In genomic region chr19:4730740-4731171, GRCh38 we compare ENCODE assay signal across 9 cellular contexts. TPM values are rescaled to one million over a fixed set of nuclear protein-coding genes. Genes with fewer than 3 reads are reported as not detected.
DNase-seq lines count a peak whose midpoint lies in the region; ATAC-seq, FAIRE-seq and TF ChIP-seq lines count a peak whose summit lies in the region.
"Had no signal": no experiment of that assay in that cellular context is flagged by ENCODE, and none has a peak within 500 bp of the region (broad histone marks: within the 10 kb centered on the region; RNA-seq: fewer than 3 reads in every experiment).

No MANE protein-coding gene starts in this region.

- H3K27ac ChIP-seq in astrocyte (ENCODE audit: low read depth, low read length) (no peak overlapping the region), lower lobe of right lung (no peak overlapping the region), thoracic aorta (no peak overlapping the region)

- no peak overlapping the region for H3K4me2 ChIP-seq in astrocyte (ENCODE audit: low read length)

- H3K27ac Mint-ChIP-seq in T-helper 17 cell (no peak overlapping the region), astrocyte (ENCODE audit: unreplicated experiment) (no peak overlapping the region)
- H3K27ac Mint-ChIP-seq: stimulated activated naive CD8-positive, alpha-beta T cell treated with anti-CD3 and anti-CD28 coated beads, Interleukin-15, Interleukin-2, amounts not matched to agents 100 ng/mL and 50 ng/mL, for 24 hours had no signal

- peaks cover 12% of the 10 kb centered on the region for H3K27me3 Mint-ChIP-seq in T-helper 17 cell
- peaks cover 18% of the 10 kb centered on the region for H3K27me3 Mint-ChIP-seq in astrocyte (ENCODE audit: low read depth, unreplicated experiment)
- H3K27me3 Mint-ChIP-seq: stimulated activated naive CD8-positive, alpha-beta T cell treated with anti-CD3 and anti-CD28 coated beads, Interleukin-15, Interleukin-2, amounts not matched to agents 100 ng/mL and 50 ng/mL, for 24 hours had no signal

- H3K4me3 ChIP-seq in astrocyte (ENCODE audit: insufficient read depth, low read depth, low read length) (no peak overlapping the region), lower lobe of right lung (no peak overlapping the region), thoracic aorta (no peak overlapping the region)

- intact Hi-C loops in lower lobe of right lung (cut with DNase I) = no loop called here

- H3K36me3 ChIP-seq in astrocyte (ENCODE audit: insufficient read depth, low read length) (no peaks in the 10 kb centered on the region), lower lobe of right lung (no peaks in the 10 kb centered on the region), thoracic aorta (no peaks in the 10 kb centered on the region)

- ATAC-seq in T-helper 17 cell (peak; percentile 74), lower lobe of right lung (peak; percentile 67 to 82), thoracic aorta (ENCODE audit: insufficient number of reproducible peaks, low FRiP score, low read depth) (no peak), GM18868 (IDR thresholded peaks at IDR 0.05; ENCODE audit: unreplicated experiment) (no peak)

- H3K9me3 ChIP-seq in T-helper 17 cell (ENCODE audit: control insufficient read depth, low read length, poor library complexity, severe bottlenecking) (no peaks in the 10 kb centered on the region), astrocyte (ENCODE audit: insufficient read depth, low read depth, low read length) (no peaks in the 10 kb centered on the region), lower lobe of right lung (no peaks in the 10 kb centered on the region), thoracic aorta (no peaks in the 10 kb centered on the region)

- no peaks in the 10 kb centered on the region for H3K9me3 Mint-ChIP-seq in astrocyte (ENCODE audit: unreplicated experiment)
- H3K9me3 Mint-ChIP-seq: stimulated activated naive CD8-positive, alpha-beta T cell treated with anti-CD3 and anti-CD28 coated beads, Interleukin-15, Interleukin-2, amounts not matched to agents 100 ng/mL and 50 ng/mL, for 24 hours had no signal

- H3K36me3 Mint-ChIP-seq in T-helper 17 cell (ENCODE audit: low read depth) (no peaks in the 10 kb centered on the region), astrocyte (ENCODE audit: low read depth, unreplicated experiment) (no peaks in the 10 kb centered on the region)

- no peak for FAIRE-seq in astrocyte (lab: Jason Lieb, UNC)

- H2AFZ ChIP-seq in astrocyte (ENCODE audit: low read depth, low read length) = no peak overlapping the region

- H3K79me2 ChIP-seq in astrocyte (ENCODE audit: insufficient read depth, low read length) = no peaks in the 10 kb centered on the region

- peak; percentile 15 for DNase-seq in GOT3 (lab: John Stamatoyannopoulos, UW)
- DNase-seq in T-helper 17 cell = peak; percentile 45 to 63 (median 49)
- DNase-seq in astrocyte (ENCODE audit: low read depth) = no peak
- DNase-seq in lower lobe of right lung = no peak
- no peak for DNase-seq in thoracic aorta (ENCODE audit: low spot score)
- DNase-seq in hepatic stellate cell (ENCODE audit: low spot score) = no peak
- DNase-seq in NCI-H446 treated with DMSO at 0.1 percent for 48 hours (lab: John Stamatoyannopoulos, UW) = no peak

- H3K4me3 Mint-ChIP-seq in T-helper 17 cell = no peak overlapping the region
- no peak overlapping the region for H3K4me3 Mint-ChIP-seq in astrocyte (ENCODE audit: unreplicated experiment)
- H3K4me3 Mint-ChIP-seq: stimulated activated naive CD8-positive, alpha-beta T cell treated with anti-CD3 and anti-CD28 coated beads, Interleukin-15, Interleukin-2, amounts not matched to agents 100 ng/mL and 50 ng/mL, for 24 hours had no signal

- H3K9ac ChIP-seq in astrocyte (ENCODE audit: low read length) = no peak overlapping the region

- H3K4me1 ChIP-seq in astrocyte (ENCODE audit: insufficient read depth, low read length) (no peaks in the 10 kb centered on the region), lower lobe of right lung (no peaks in the 10 kb centered on the region), thoracic aorta (ENCODE audit: control insufficient read depth in 1 of 2, low read depth in 2 of 2) (no peaks in the 10 kb centered on the region)

- H4K20me1 ChIP-seq in astrocyte (ENCODE audit: insufficient read depth, low read length) = no peaks in the 10 kb centered on the region

- TF ChIP-seq CTCF in astrocyte (IDR thresholded peaks at IDR 0.05; ENCODE audit: insufficient read depth, low read depth, low read length) (peak; percentile 32), lower lobe of right lung (IDR thresholded peaks at IDR 0.05) (peak; percentile 55), thoracic aorta (IDR thresholded peaks at IDR 0.05) (peak; percentile 20)

- H3K27me3 ChIP-seq in astrocyte (ENCODE audit: insufficient read depth, low read length) (no peaks in the 10 kb centered on the region), lower lobe of right lung (ENCODE audit: low read depth) (no peaks in the 10 kb centered on the region), thoracic aorta (replicated peaks; ENCODE audit: insufficient read depth) (no peaks in the 10 kb centered on the region)

- H3K4me1 Mint-ChIP-seq in T-helper 17 cell = peaks cover 8% of the 10 kb centered on the region
- no peaks in the 10 kb centered on the region for H3K4me1 Mint-ChIP-seq in astrocyte (ENCODE audit: low read depth, unreplicated experiment)

RNA-seq across cellular contexts. Expression of gene DPP9, which starts 7.1 kb away (rescaled TPM):
- total RNA-seq in T-helper 17 cell (10 to 100 TPM; 84.1 to 91.8 TPM), astrocyte (44.8 and 50.0 TPM in 2 replicates), lower lobe of right lung (79.6 TPM), thoracic aorta (10 to 100 TPM; 67.9 to 73.8 TPM)

Comparison
In these comparisons a context has a peak if more than half of its experiments do, and no peak if none do; other contexts are left out.
1. DNase-seq: peak in GOT3 (single experiment) and T-helper 17 cell (3 of 3); none in astrocyte (single experiment), lower lobe of right lung (single experiment), thoracic aorta (single experiment), hepatic stellate cell (single experiment) and NCI-H446 treated with DMSO at 0.1 percent for 48 hours (single experiment).
2. ATAC-seq: peak in T-helper 17 cell (single experiment) and lower lobe of right lung (2 of 2); none in thoracic aorta (single experiment) and GM18868 (single experiment).
3. Peak in every context shown above with its lines, with median percentiles within 50 percentile points of each other: CTCF ChIP-seq.